In the genomic region with DNA sequence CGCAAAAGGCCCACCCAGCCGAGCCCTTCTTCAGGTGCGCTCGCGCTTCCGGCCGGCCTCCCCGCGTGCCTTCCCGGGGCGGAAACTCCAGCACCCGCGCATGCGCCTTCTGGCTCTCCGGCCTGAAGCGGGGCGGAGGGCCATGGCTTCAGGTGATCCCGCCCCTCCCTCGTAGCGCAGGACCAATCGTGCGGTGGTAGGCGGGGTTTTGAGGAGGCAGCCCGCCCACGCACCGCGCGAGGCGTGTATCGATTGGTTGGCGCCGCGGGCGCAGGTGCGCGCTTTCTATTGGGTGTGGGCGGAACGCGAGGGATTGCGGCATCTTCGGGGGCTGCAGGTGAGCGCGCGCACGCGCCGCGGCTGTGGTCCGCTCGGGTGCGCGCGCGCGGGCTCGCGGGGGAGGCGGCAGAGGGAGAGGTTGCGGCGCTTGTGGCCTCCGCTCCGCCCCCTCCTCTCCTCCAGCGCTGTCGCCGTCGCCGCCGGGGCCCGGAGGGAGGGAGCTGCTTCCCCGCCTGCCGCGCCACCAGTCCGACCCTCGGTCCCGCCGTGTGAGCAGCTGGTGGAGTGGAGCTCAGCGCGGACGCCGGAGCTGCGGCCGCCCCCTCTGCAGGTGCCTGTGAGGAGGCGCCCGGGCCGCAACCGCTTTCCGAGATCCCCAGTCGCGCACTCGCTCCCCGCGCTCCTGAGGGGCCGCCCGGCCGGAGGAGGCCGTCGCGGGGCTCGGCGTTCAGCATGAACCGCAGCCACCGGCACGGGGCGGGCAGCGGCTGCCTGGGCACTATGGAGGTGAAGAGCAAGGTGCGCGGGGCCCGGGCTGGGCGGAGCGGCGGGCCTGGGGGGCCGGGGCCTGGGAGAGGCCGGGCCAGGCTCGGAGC, we compare ENCODE assay signal across 8 cellular contexts. TPM values are rescaled to one million over a fixed set of nuclear protein-coding genes. Genes with fewer than 3 reads are reported as not detected.
DNase-seq lines count a peak whose midpoint lies in the region; ATAC-seq and TF ChIP-seq lines count a peak whose summit lies in the region.

Gene PARD6B (plus strand): TSS at position 526 of the 875 bp plus-strand sequence. CDS start 207 bp downstream, at position 733.

- TF ChIP-seq CTCF in choroid plexus epithelial cell (conservative IDR thresholded peaks at IDR 0.05; ENCODE audit: low read depth, low read length) = no peak

- H3K9ac ChIP-seq in BLaER1 = peak within 1 kb of the TSS; percentile 92

- H3K27me3 ChIP-seq in BLaER1 = no peaks in the 10 kb centered on the region

- peak within 1 kb of the TSS; percentile 78 for H3K27ac Mint-ChIP-seq in activated CD4-positive, alpha-beta T cell treated with anti-CD3 and anti-CD28 coated beads for 36 hours

- peaks cover 46% of the 10 kb centered on the region for H3K4me1 Mint-ChIP-seq in activated CD4-positive, alpha-beta T cell treated with anti-CD3 and anti-CD28 coated beads for 36 hours

- intact Hi-C loops in activated CD4-positive, alpha-beta T cell treated with anti-CD3 and anti-CD28 coated beads for 36 hours (cut with DNase I, micrococcal nuclease) = loop anchor here (1.0 to 10.0 kb wide), 12 partner anchors 15 to 618 kb away; partner anchors contain the start of genes ADNP (in 1 of the 2), CEBPB (in 1 of the 2), DPM1 (in 1 of the 2) and MOCS3 (in 1 of the 2)

- CTCF ChIA-PET in activated CD4-positive, alpha-beta T cell treated with anti-CD3 and anti-CD28 coated beads for 36 hours (lab: Charles Lee) = interaction anchor here (0.6 to 1.0 kb wide), 4 partner anchors 11 to 64 kb away, joined by 3 to 6 read pairs (median 3); partner anchors contain the start of gene BCAS4

- H3K4me3 ChIP-seq in BLaER1 (peak within 1 kb of the TSS; percentile 91), choroid plexus epithelial cell (ENCODE audit: low read depth, low read length) (peak within 1 kb of the TSS; percentile 82)

- ATAC-seq in GM19324 (IDR thresholded peaks at IDR 0.05; ENCODE audit: low FRiP score, unreplicated experiment) (peak; percentile 91), HG03457 (IDR thresholded peaks at IDR 0.05; ENCODE audit: unreplicated experiment) (peak; percentile 82)
- ATAC-seq in activated CD4-positive, alpha-beta T cell treated with anti-CD3 and anti-CD28 coated beads for 36 hours = peak; percentile 92

- peaks cover 2% of the 10 kb centered on the region for H3K36me3 Mint-ChIP-seq in activated CD4-positive, alpha-beta T cell treated with anti-CD3 and anti-CD28 coated beads for 36 hours (ENCODE audit: low read depth)

- H4K20me1 ChIP-seq in BLaER1 = peaks cover 40% of the 10 kb centered on the region

- peaks cover 33% of the 10 kb centered on the region for H3K4me1 ChIP-seq in BLaER1

- H3K4me3 Mint-ChIP-seq in activated CD4-positive, alpha-beta T cell treated with anti-CD3 and anti-CD28 coated beads for 36 hours = peak within 1 kb of the TSS; percentile 85

- H3K9me3 Mint-ChIP-seq in activated CD4-positive, alpha-beta T cell treated with anti-CD3 and anti-CD28 coated beads for 36 hours (ENCODE audit: low read depth) = no peaks in the 10 kb centered on the region

- no peaks in the 10 kb centered on the region for H3K9me3 ChIP-seq in BLaER1

- H3K4me2 ChIP-seq in BLaER1 = peak within 1 kb of the TSS; percentile 91

- DNase-seq in NCI-H510A treated with DMSO at 0.1 percent for 48 hours (lab: John Stamatoyannopoulos, UW) (peak; percentile 99), choroid plexus epithelial cell (ENCODE audit: low read depth) (peak; percentile 97), kidney tubule cell (ENCODE audit: low spot score) (peak; percentile 100)
- DNase-seq in activated CD4-positive, alpha-beta T cell treated with anti-CD3 and anti-CD28 coated beads for 36 hours = peak; percentile 100
- DNase-seq in stimulated activated CD4-positive, alpha-beta T cell treated with anti-CD3 and anti-CD28 coated beads, Interleukin-15, amount 100 ng/mL, for 48 hours (ENCODE audit: low read depth in 2 of 2) = peak; percentile 100

- H3K27ac ChIP-seq in BLaER1 = peak within 1 kb of the TSS; percentile 88

- POLR2A ChIA-PET in activated CD4-positive, alpha-beta T cell treated with anti-CD3 and anti-CD28 coated beads for 36 hours (lab: Charles Lee) = no interaction called here

- H3K36me3 ChIP-seq in BLaER1 = peaks cover 10% of the 10 kb centered on the region; the same call in 1 of the 2 replicates

- H3K27me3 Mint-ChIP-seq in activated CD4-positive, alpha-beta T cell treated with anti-CD3 and anti-CD28 coated beads for 36 hours = no peaks in the 10 kb centered on the region

RNA-seq across cellular contexts. Expression of gene PARD6B, which starts in this region (rescaled TPM):
- total RNA-seq in activated CD4-positive, alpha-beta T cell treated with anti-CD3 and anti-CD28 coated beads for 36 hours = 1 to 10 TPM; 4.9 to 6.2 TPM

Comparison
In these comparisons a context has a peak if more than half of its experiments do, and no peak if none do; other contexts are left out.
1. Peak in every context shown above with its lines: DNase-seq, ATAC-seq, H3K4me3 ChIP-seq and H3K27ac ChIP-seq.